ENCODE assay signal across 29 cellular contexts in genomic region chr1:107979088-107979487, GRCh38.
"Had no signal": no experiment of that assay in that cellular context is flagged by ENCODE, and none has a peak within 500 bp of the region (broad histone marks: within the 10 kb centered on the region; RNA-seq: fewer than 3 reads in every experiment).

No MANE protein-coding gene starts in this region.

- H3K9me3 Mint-ChIP-seq: naive thymus-derived CD8-positive, alpha-beta T cell; nephron; neural crest cell; stimulated activated naive CD8-positive, alpha-beta T cell treated with anti-CD3 and anti-CD28 coated beads, Interleukin-15, Interleukin-2, amounts not matched to agents 100 ng/mL and 50 ng/mL, for 24 hours had no signal

- H3K36me3 ChIP-seq: left lung, lower lobe of right lung, pancreas, prostate gland, thyroid gland, transverse colon, upper lobe of left lung, vagina had no signal

- H3K4me3 Mint-ChIP-seq: naive thymus-derived CD8-positive, alpha-beta T cell; nephron; neural crest cell; stimulated activated naive CD8-positive, alpha-beta T cell treated with anti-CD3 and anti-CD28 coated beads, Interleukin-15, Interleukin-2, amounts not matched to agents 100 ng/mL and 50 ng/mL, for 24 hours had no signal

- H3K4me3 ChIP-seq: left lung, lower lobe of right lung, pancreas, prostate gland, skin epidermis, testis, thyroid gland, transverse colon, upper lobe of left lung, vagina had no signal

- FAIRE-seq: keratinocyte, pancreas had no signal

- H3K27ac ChIP-seq: left lung, lower lobe of right lung, pancreas, prostate gland, skin epidermis, testis, thyroid gland, transverse colon, upper lobe of left lung, vagina had no signal

- H3K36me3 Mint-ChIP-seq: naive thymus-derived CD8-positive, alpha-beta T cell had no signal

- DNase-seq: hippocampal formation; left colon; left lung; lower lobe of right lung; mammary epithelial cell; mesenchymal stem cell; naive thymus-derived CD8-positive, alpha-beta T cell; nucleus accumbens; pancreas; posterior cingulate gyrus; retina; right cardiac atrium; stimulated activated CD4-positive, alpha-beta T cell treated with anti-CD3 and anti-CD28 coated beads, Interleukin-12 subunit alpha, Interleukin-12 subunit beta, amount 100 ng/mL, for 4 hours; stimulated activated CD4-positive, alpha-beta T cell treated with anti-CD3 and anti-CD28 coated beads, Interleukin-15, amount 100 ng/mL, for 24 hours; stimulated activated CD4-positive, alpha-beta T cell treated with anti-CD3 and anti-CD28 coated beads, Interleukin-2, amount 100 ng/mL, for 24 hours; stimulated activated CD4-positive, alpha-beta T cell treated with anti-CD3 and anti-CD28 coated beads, Interleukin-4, amount 100 ng/mL, for 1 hour; substantia nigra; testis; thyroid gland; transverse colon; upper lobe of left lung had no signal

- ATAC-seq: left colon; left lung; lower lobe of right lung; naive thymus-derived CD8-positive, alpha-beta T cell; pancreas; right cardiac atrium; sciatic nerve had no signal

- H3K9me3 ChIP-seq: left lung, lower lobe of right lung, pancreas, prostate gland, testis, thyroid gland, transverse colon, upper lobe of left lung, vagina had no signal

- H3K27ac Mint-ChIP-seq: stimulated activated naive CD8-positive, alpha-beta T cell treated with anti-CD3 and anti-CD28 coated beads, Interleukin-15, Interleukin-2, amounts not matched to agents 100 ng/mL and 50 ng/mL, for 24 hours had no signal

- H3K27me3 Mint-ChIP-seq: stimulated activated naive CD8-positive, alpha-beta T cell treated with anti-CD3 and anti-CD28 coated beads, Interleukin-15, Interleukin-2, amounts not matched to agents 100 ng/mL and 50 ng/mL, for 24 hours had no signal

- H3K27me3 ChIP-seq: left lung, pancreas, testis, thyroid gland, transverse colon, upper lobe of left lung, vagina had no signal

- H3K4me1 ChIP-seq: left lung, lower lobe of right lung, pancreas, prostate gland, testis, thyroid gland, transverse colon, upper lobe of left lung, vagina had no signal
